11 cellular contexts compared by ENCODE assay signal in genomic region chr10:61286695-61287094, GRCh38.
DNase-seq lines count a peak whose midpoint lies in the region; ATAC-seq and TF ChIP-seq lines count a peak whose summit lies in the region.
"Had no signal": no experiment of that assay in that cellular context is flagged by ENCODE, and none has a peak within 500 bp of the region (broad histone marks: within the 10 kb centered on the region; RNA-seq: fewer than 3 reads in every experiment).

No MANE protein-coding gene starts in this region.

- WGBS in transverse colon (ENCODE audit: low coverage in 1 of 2), 2 donors = 60 to 67% methylated on average over 3 of the region's 3 CpGs

- no peak overlapping the region for H3K27ac ChIP-seq in vagina
- no peak overlapping the region for H3K27ac ChIP-seq in transverse colon
- H3K27ac ChIP-seq: psoas muscle had no signal

- intact Hi-C loops in vagina (cut with DNase I) = loop anchor here (10.0 kb wide), 1 partner anchor 152 kb away; no protein-coding TSS in a partner anchor
- intact Hi-C loops in transverse colon (cut with DNase I; ENCODE audit: low total_unique reads) = loop anchor here (10.0 kb wide), 1 partner anchor 472 kb away; no protein-coding TSS in a partner anchor

- no peaks in the 10 kb centered on the region for H3K36me3 ChIP-seq in vagina
- H3K36me3 ChIP-seq in transverse colon = no peaks in the 10 kb centered on the region

- in situ Hi-C loops in transverse colon (cut with MboI; ENCODE audit: low pct_ligation_motif_present in 1 of 4, low pct_unique_long_range_greater_than_20kb in 1 of 4, low sequenced_read_pairs in 3 of 4) = loop anchor here in 3 of 4 donors (10.0 to 25.0 kb wide), 2 partner anchors 472 to 474 kb away; no protein-coding TSS in a partner anchor

- H3K4me3 ChIP-seq in vagina (no peak overlapping the region), transverse colon (no peak overlapping the region)
- H3K4me3 ChIP-seq: psoas muscle had no signal

- no peak for TF ChIP-seq CTCF in vagina (IDR thresholded peaks at IDR 0.05)
- TF ChIP-seq CTCF in transverse colon (IDR thresholded peaks at IDR 0.05) = no peak

- H3K9me3 ChIP-seq in vagina (no peaks in the 10 kb centered on the region), transverse colon (no peaks in the 10 kb centered on the region)
- H3K9me3 ChIP-seq: psoas muscle had no signal

- TF ChIP-seq POLR2A in vagina (IDR thresholded peaks at IDR 0.05) = no peak
- TF ChIP-seq POLR2A in transverse colon (IDR thresholded peaks at IDR 0.05) = no peak

- H3K27me3 ChIP-seq in vagina (no peaks in the 10 kb centered on the region), transverse colon (no peaks in the 10 kb centered on the region)

- TF ChIP-seq EP300 in transverse colon (IDR thresholded peaks at IDR 0.05; ENCODE audit: low read depth) = no peak

- no peaks in the 10 kb centered on the region for H3K4me1 ChIP-seq in vagina
- H3K4me1 ChIP-seq in transverse colon = peaks cover 0 to 5% (median 0%) of the 10 kb centered on the region in 4 donors

- peak; percentile 41 to 64 for DNase-seq in AML-193 (lab: John Stamatoyannopoulos, UW)
- DNase-seq in NOMO-1 treated with DMSO at 0.1 percent for 48 hours (lab: John Stamatoyannopoulos, UW; ENCODE audit: unreplicated experiment) = peak; percentile 84
- DNase-seq in vagina (ENCODE audit: extremely low spot score in 2 of 2) = no peak
- no peak for DNase-seq in SHP77 treated with DMSO at 0.1 percent for 48 hours (lab: John Stamatoyannopoulos, UW)
- no peak for DNase-seq in NCI-H2081 (lab: John Stamatoyannopoulos, UW)
- no peak for DNase-seq in transverse colon
- DNase-seq: DMS79, NCI-H146, psoas muscle had no signal

- peak; percentile 100 for ATAC-seq in GM18870 (IDR thresholded peaks at IDR 0.05; ENCODE audit: unreplicated experiment)
- peak; percentile 100 for ATAC-seq in HG02884 (IDR thresholded peaks at IDR 0.05; ENCODE audit: unreplicated experiment)
- ATAC-seq: psoas muscle had no signal

Comparison
In these comparisons a context has a peak if more than half of its experiments do, and no peak if none do; other contexts are left out.
1. DNase-seq: peak in AML-193 (2 of 2) and NOMO-1 treated with DMSO at 0.1 percent for 48 hours (single experiment); none in vagina (0 of 2), SHP77 treated with DMSO at 0.1 percent for 48 hours (single experiment), NCI-H2081 (0 of 2) and transverse colon (single experiment).